17 cellular contexts compared by ENCODE assay signal in genomic region chrX:21174439-21174838, GRCh38.
DNase-seq lines count a peak whose midpoint lies in the region; ATAC-seq, FAIRE-seq and TF ChIP-seq lines count a peak whose summit lies in the region.
"Had no signal": no experiment of that assay in that cellular context is flagged by ENCODE, and none has a peak within 500 bp of the region (broad histone marks: within the 10 kb centered on the region; RNA-seq: fewer than 3 reads in every experiment).

No MANE protein-coding gene starts in this region.

- H3K79me2 ChIP-seq in H9 (ENCODE audit: insufficient read depth, low read length), result no peaks in the 10 kb centered on the region
- H3K79me2 ChIP-seq in H1 (ENCODE audit: control insufficient read depth in 1 of 2, insufficient read depth in 2 of 2, low read length in 2 of 2), result no peaks in the 10 kb centered on the region

- H3K4me2 ChIP-seq in H9 (ENCODE audit: insufficient read depth, insufficient read length, low read length), result no peak overlapping the region
- H3K4me2 ChIP-seq in H1 (ENCODE audit: insufficient read depth in 1 of 2, low read depth in 2 of 2, low read length in 2 of 2), result no peak overlapping the region
- H3K4me2 ChIP-seq in mesenchymal stem cell (ENCODE audit: low read length, poor library complexity, severe bottlenecking), result no peak overlapping the region

- CTCF ChIA-PET in H1 (lab: Charles Lee; ENCODE audit: partially characterized antibody), result no interaction called here

- H3T11ph ChIP-seq in H9 (ENCODE audit: low read length), result no peak overlapping the region

- H3K9me3 ChIP-seq in H9 (ENCODE audit: control insufficient read depth, low read depth, low read length) (peaks cover 19% of the 10 kb centered on the region), H1 (ENCODE audit: insufficient read depth in 2 of 2, low read depth in 1 of 2, low read length in 1 of 2) (no peaks in the 10 kb centered on the region), mesenchymal stem cell (ENCODE audit: control insufficient read depth, low read length) (no peaks in the 10 kb centered on the region)
- H3K9me3 ChIP-seq: Caco-2, HAP-1 had no signal

- ATAC-seq in HG03175 (IDR thresholded peaks at IDR 0.05; ENCODE audit: unreplicated experiment), result no peak
- ATAC-seq in stimulated activated naive CD8-positive, alpha-beta T cell treated with anti-CD3 and anti-CD28 coated beads, Interleukin-15, amount 100 ng/mL, for 72 hours, result no peak
- ATAC-seq: CD8-positive, alpha-beta T cell had no signal

- H3K36me3 Mint-ChIP-seq in H9 (ENCODE audit: insufficient read depth in 1 of 3, low read depth in 3 of 3), result peaks cover 0 to 3% (median 0%) of the 10 kb centered on the region in 3 experiments; a peak in 1 of 7 replicates
- H3K36me3 Mint-ChIP-seq in nephron progenitor cell (ENCODE audit: low read depth), result no peaks in the 10 kb centered on the region
- H3K36me3 Mint-ChIP-seq: CD4-positive, CD25-positive, alpha-beta regulatory T cell; CD8-positive, alpha-beta T cell had no signal

- H3K9ac ChIP-seq in H9 (ENCODE audit: extremely low read depth, insufficient read length, low read length) (no peak overlapping the region), H1 (replicated peaks in 1 of 4; ENCODE audit: extremely low read depth in 1 of 4, low read depth in 3 of 4, low read length in 3 of 4) (no peak overlapping the region), mesenchymal stem cell (ENCODE audit: low read length) (no peak overlapping the region)

- H3K4me3 Mint-ChIP-seq in H9 (no peak overlapping the region), nephron progenitor cell (no peak overlapping the region)
- H3K4me3 Mint-ChIP-seq in stimulated activated naive CD8-positive, alpha-beta T cell treated with anti-CD3 and anti-CD28 coated beads, Interleukin-15, amount 100 ng/mL, for 72 hours, result no peak overlapping the region
- H3K4me3 Mint-ChIP-seq: CD4-positive, CD25-positive, alpha-beta regulatory T cell; CD8-positive, alpha-beta T cell; HFFc6 had no signal

- H4K5ac ChIP-seq in H9 (ENCODE audit: insufficient read length, low read depth, low read length), result no peak overlapping the region
- no peak overlapping the region for H4K5ac ChIP-seq in H1 (ENCODE audit: insufficient read length, low read depth, low read length)

- peak overlapping the region; percentile 58 to 95 (median 90); a peak in 6 of 7 replicates for H3K27ac Mint-ChIP-seq in H9
- H3K27ac Mint-ChIP-seq in nephron progenitor cell, result peak overlapping the region; percentile 34
- no peak overlapping the region for H3K27ac Mint-ChIP-seq in stimulated activated naive CD8-positive, alpha-beta T cell treated with anti-CD3 and anti-CD28 coated beads, Interleukin-15, amount 100 ng/mL, for 72 hours
- H3K27ac Mint-ChIP-seq: CD4-positive, CD25-positive, alpha-beta regulatory T cell; CD8-positive, alpha-beta T cell; HFFc6 had no signal

- H3K23ac ChIP-seq in H9 (ENCODE audit: insufficient read length, low read depth, low read length) (no peak overlapping the region), H1 (ENCODE audit: insufficient read length) (no peak overlapping the region), mesenchymal stem cell (ENCODE audit: low read length in 2 of 2) (no peak overlapping the region)

- no peaks in the 10 kb centered on the region for H3K27me3 ChIP-seq in H9 (ENCODE audit: insufficient read depth, low read length)
- H3K27me3 ChIP-seq in H1 (replicated peaks in 1 of 4; ENCODE audit: control insufficient read depth in 3 of 4, extremely low read depth in 1 of 4, insufficient read depth in 3 of 4, low read length in 3 of 4), result no peaks in the 10 kb centered on the region
- no peaks in the 10 kb centered on the region for H3K27me3 ChIP-seq in mesenchymal stem cell (ENCODE audit: control insufficient read depth in 1 of 2, insufficient read depth in 1 of 2, low read length in 2 of 2)

- no peaks in the 10 kb centered on the region for H4K20me1 ChIP-seq in H9 (ENCODE audit: control insufficient read depth, insufficient read depth, insufficient read length)
- H4K20me1 ChIP-seq in H1 (replicated peaks in 1 of 2; ENCODE audit: control insufficient read depth in 1 of 2, insufficient read depth in 2 of 2, low read length in 2 of 2), result no peaks in the 10 kb centered on the region

- no peak overlapping the region for H2AK5ac ChIP-seq in H9 (ENCODE audit: insufficient read length, low read length)
- no peak overlapping the region for H2AK5ac ChIP-seq in H1 (ENCODE audit: low read depth, low read length)
- H2AK5ac ChIP-seq in mesenchymal stem cell (ENCODE audit: low read length, severe bottlenecking), result no peak overlapping the region

- H3K4me1 ChIP-seq in H9 (ENCODE audit: insufficient read depth, low read length) (peaks cover 3% of the 10 kb centered on the region; the same call in 1 of the 2 replicates), H1 (replicated peaks in 1 of 4; ENCODE audit: control insufficient read depth in 3 of 4, insufficient read depth in 4 of 4, low read length in 3 of 4) (peaks cover 0 to 3% (median 0%) of the 10 kb centered on the region in 4 experiments; a peak in 1 of 7 replicates), mesenchymal stem cell (ENCODE audit: control insufficient read depth, insufficient read depth, low read depth, low read length) (no peaks in the 10 kb centered on the region)
- H3K4me1 ChIP-seq: Caco-2, HAP-1 had no signal

- TF ChIP-seq RAD21 in H1 (IDR thresholded peaks at IDR 0.05 in 1 of 2, conservative IDR thresholded peaks at IDR 0.05 in 1 of 2; ENCODE audit: low read depth in 2 of 2, low read length in 2 of 2), result no peak

- H3K4me3 ChIP-seq in H1 (ENCODE audit: extremely low read depth in 1 of 4, insufficient read depth in 2 of 4, low read depth in 3 of 4, low read length in 4 of 4) (no peak overlapping the region), mesenchymal stem cell (ENCODE audit: insufficient read depth in 1 of 2, low read depth in 1 of 2, low read length in 2 of 2) (no peak overlapping the region)
- H3K4me3 ChIP-seq: HAP-1 had no signal

- H3K56ac ChIP-seq in H9 (ENCODE audit: insufficient read length, low read depth, low read length) (no peak overlapping the region), H1 (replicated peaks; ENCODE audit: insufficient read length, low read depth, low read length) (no peak overlapping the region)

- TF ChIP-seq CTCF in H9 (conservative IDR thresholded peaks at IDR 0.05) (no peak), H1 (IDR thresholded peaks at IDR 0.05; ENCODE audit: control extremely low read depth in 1 of 3, insufficient read depth in 1 of 3, low read depth in 1 of 3, low read length in 3 of 3) (no peak), nephron progenitor cell (IDR thresholded peaks at IDR 0.05) (no peak)

- DNase-seq in H9 (no peak), H1 (ENCODE audit: low read depth in 1 of 2, low spot score in 2 of 2) (no peak), nephron progenitor cell (no peak), mesenchymal stem cell (no peak)
- DNase-seq in stimulated activated naive CD8-positive, alpha-beta T cell treated with anti-CD3 and anti-CD28 coated beads, Interleukin-15, amount 100 ng/mL, for 72 hours, result no peak
- DNase-seq: Caco-2; CD4-positive, CD25-positive, alpha-beta regulatory T cell; CD8-positive, alpha-beta T cell; DMS153; DND-41; GOT3; HFFc6 had no signal

- no peak overlapping the region for H3K27ac ChIP-seq in H9 (ENCODE audit: insufficient read length, low read depth, low read length)
- H3K27ac ChIP-seq in H1 (ENCODE audit: low read depth, low read length), result no peak overlapping the region
- no peak overlapping the region for H3K27ac ChIP-seq in mesenchymal stem cell (ENCODE audit: low read length, poor library complexity, severe bottlenecking)
- H3K27ac ChIP-seq: C4-2B had no signal

- no peak overlapping the region for H2BK5ac ChIP-seq in H9 (ENCODE audit: insufficient read length, low read length)
- H2BK5ac ChIP-seq in H1 (ENCODE audit: low read depth, low read length), result no peak overlapping the region
- H2BK5ac ChIP-seq in mesenchymal stem cell (ENCODE audit: low read depth, low read length, poor library complexity, severe bottlenecking), result no peak overlapping the region

- no peaks in the 10 kb centered on the region for H3K27me3 Mint-ChIP-seq in H9 (ENCODE audit: low read depth)
- H3K27me3 Mint-ChIP-seq in nephron progenitor cell (ENCODE audit: low read depth, poor library complexity), result no peaks in the 10 kb centered on the region
- no peaks in the 10 kb centered on the region for H3K27me3 Mint-ChIP-seq in stimulated activated naive CD8-positive, alpha-beta T cell treated with anti-CD3 and anti-CD28 coated beads, Interleukin-15, amount 100 ng/mL, for 72 hours

- no peaks in the 10 kb centered on the region for H3K23me2 ChIP-seq in H9 (ENCODE audit: insufficient read length, low read depth, low read length, poor library complexity, severe bottlenecking)
- H3K23me2 ChIP-seq in H1 (ENCODE audit: low read depth, low read length), result no peaks in the 10 kb centered on the region

- FAIRE-seq in H1 (lab: Jason Lieb, UNC), result peak; percentile 36
- FAIRE-seq: G401.6, GM12892 had no signal

- H3K4ac ChIP-seq in H9 (ENCODE audit: low read depth, low read length) (no peak overlapping the region), H1 (replicated peaks; ENCODE audit: insufficient read length, low read depth, low read length) (no peak overlapping the region), mesenchymal stem cell (ENCODE audit: low read depth in 1 of 2, low read length in 2 of 2) (no peak overlapping the region)

- no peak for TF ChIP-seq POLR2A in H1 (IDR thresholded peaks at IDR 0.05; ENCODE audit: control extremely low read depth in 1 of 2, low read depth in 2 of 2, low read length in 2 of 2)

- H4K8ac ChIP-seq in H9 (replicated peaks; ENCODE audit: insufficient read length, low read depth, low read length) (no peak overlapping the region), H1 (ENCODE audit: extremely low read depth, insufficient read depth, low read length) (no peak overlapping the region), mesenchymal stem cell (ENCODE audit: low read length) (no peak overlapping the region)

- H2AFZ ChIP-seq in H9 (ENCODE audit: low read length) (no peak overlapping the region), H1 (ENCODE audit: low read length) (no peak overlapping the region), mesenchymal stem cell (ENCODE audit: low read depth, low read length) (no peak overlapping the region)

- POLR2A ChIA-PET in H1 (lab: Charles Lee; ENCODE audit: partially characterized antibody), result no interaction called here

- H3K14ac ChIP-seq in H9 (ENCODE audit: insufficient read depth, low read length) (no peak overlapping the region), H1 (ENCODE audit: insufficient read length) (no peak overlapping the region), mesenchymal stem cell (ENCODE audit: low read length in 2 of 2) (no peak overlapping the region)

- H3K18ac ChIP-seq in H9 (ENCODE audit: insufficient read length, low read depth, low read length), result no peak overlapping the region
- H3K18ac ChIP-seq in H1 (ENCODE audit: extremely low read depth, low read length), result no peak overlapping the region
- H3K18ac ChIP-seq in mesenchymal stem cell (ENCODE audit: low read depth in 1 of 2, low read length in 2 of 2), result no peak overlapping the region

- no peaks in the 10 kb centered on the region for H3K36me3 ChIP-seq in H1 (ENCODE audit: control insufficient read depth in 2 of 4, insufficient read depth in 4 of 4, low read length in 3 of 4)
- H3K36me3 ChIP-seq in mesenchymal stem cell (ENCODE audit: control insufficient read depth in 1 of 2, insufficient read depth in 2 of 2, low read depth in 1 of 2, low read length in 2 of 2), result no peaks in the 10 kb centered on the region
- H3K36me3 ChIP-seq: HAP-1 had no signal

- no peak overlapping the region for H2BK12ac ChIP-seq in H9 (ENCODE audit: insufficient read length, low read depth, low read length)
- H2BK12ac ChIP-seq in H1 (ENCODE audit: low read depth, low read length), result no peak overlapping the region
- H2BK12ac ChIP-seq in mesenchymal stem cell (ENCODE audit: low read length in 2 of 2), result no peak overlapping the region

- H3K4me1 Mint-ChIP-seq in H9 (peaks cover 17 to 18% of the 10 kb centered on the region in 2 experiments), nephron progenitor cell (no peaks in the 10 kb centered on the region)
- H3K4me1 Mint-ChIP-seq in stimulated activated naive CD8-positive, alpha-beta T cell treated with anti-CD3 and anti-CD28 coated beads, Interleukin-15, amount 100 ng/mL, for 72 hours, result no peaks in the 10 kb centered on the region
- H3K4me1 Mint-ChIP-seq: CD4-positive, CD25-positive, alpha-beta regulatory T cell had no signal

- H4K91ac ChIP-seq in H9 (ENCODE audit: insufficient read length, low read depth, low read length) (no peak overlapping the region), H1 (replicated peaks; ENCODE audit: insufficient read length, low read length) (no peak overlapping the region), mesenchymal stem cell (ENCODE audit: low read length) (no peak overlapping the region)

- H2BK120ac ChIP-seq in H9 (ENCODE audit: low read depth, low read length, poor library complexity, severe bottlenecking) (no peak overlapping the region), H1 (replicated peaks; ENCODE audit: low read depth, low read length) (no peak overlapping the region), mesenchymal stem cell (ENCODE audit: low read depth, low read length) (no peak overlapping the region)

- H3K9me3 Mint-ChIP-seq in H9 (peaks cover 0 to 28% of the 10 kb centered on the region in 2 experiments; a peak in 3 of 5 replicates), nephron progenitor cell (no peaks in the 10 kb centered on the region)
- H3K9me3 Mint-ChIP-seq in stimulated activated naive CD8-positive, alpha-beta T cell treated with anti-CD3 and anti-CD28 coated beads, Interleukin-15, amount 100 ng/mL, for 72 hours, result no peaks in the 10 kb centered on the region
- H3K9me3 Mint-ChIP-seq: CD8-positive, alpha-beta T cell had no signal

- no peaks in the 10 kb centered on the region for H3K79me1 ChIP-seq in H9 (ENCODE audit: insufficient read depth, low read depth, low read length, poor library complexity, severe bottlenecking)
- H3K79me1 ChIP-seq in H1 (ENCODE audit: low read depth, low read length), result no peaks in the 10 kb centered on the region
- no peaks in the 10 kb centered on the region for H3K79me1 ChIP-seq in mesenchymal stem cell (replicated peaks; ENCODE audit: low read length, poor library complexity, severe bottlenecking)

- no peak overlapping the region for H2BK20ac ChIP-seq in H9 (ENCODE audit: low read depth, low read length, poor library complexity, severe bottlenecking)
- no peak overlapping the region for H2BK20ac ChIP-seq in H1 (ENCODE audit: low read length)

- H2BK15ac ChIP-seq in H9 (ENCODE audit: low read depth, low read length) (no peak overlapping the region), H1 (ENCODE audit: low read length) (no peak overlapping the region), mesenchymal stem cell (ENCODE audit: low read depth, poor library complexity, severe bottlenecking) (no peak overlapping the region)

- TF ChIP-seq EP300 in H1 (IDR thresholded peaks at IDR 0.05; ENCODE audit: borderline replicate concordance in 1 of 2, low read depth in 2 of 2, low read length in 2 of 2), result no peak

- WGBS in H9 (ENCODE audit: extremely low coverage, insufficient read length, low lambda C conversion rate), result no CpG with 5 or more reads among the region's 1 CpG
- 100% methylated on average over 1 of the region's 1 CpG; no CpG with 5 or more reads in 1 of the 2 experiments for WGBS in H1 (ENCODE audit: extremely low coverage in 1 of 2, insufficient coverage in 1 of 2, insufficient read length in 1 of 2, insufficient replicate concordance in 2 of 2, low coverage in 1 of 2, low lambda C conversion rate in 2 of 2, missing lambda C conversion rate in 1 of 2), 2 experiments
- 75% methylated on average over 1 of the region's 1 CpG for WGBS in mesenchymal stem cell

Comparison
In these comparisons a context has a peak if more than half of its experiments do, and no peak if none do; other contexts are left out.
1. H3K27ac Mint-ChIP-seq: peak in H9 (3 of 3) and nephron progenitor cell (single experiment); none in stimulated activated naive CD8-positive, alpha-beta T cell treated with anti-CD3 and anti-CD28 coated beads, Interleukin-15, amount 100 ng/mL, for 72 hours (0 of 2).